Comparison of ENCODE assay signal across 18 cellular contexts in the genomic region with DNA sequence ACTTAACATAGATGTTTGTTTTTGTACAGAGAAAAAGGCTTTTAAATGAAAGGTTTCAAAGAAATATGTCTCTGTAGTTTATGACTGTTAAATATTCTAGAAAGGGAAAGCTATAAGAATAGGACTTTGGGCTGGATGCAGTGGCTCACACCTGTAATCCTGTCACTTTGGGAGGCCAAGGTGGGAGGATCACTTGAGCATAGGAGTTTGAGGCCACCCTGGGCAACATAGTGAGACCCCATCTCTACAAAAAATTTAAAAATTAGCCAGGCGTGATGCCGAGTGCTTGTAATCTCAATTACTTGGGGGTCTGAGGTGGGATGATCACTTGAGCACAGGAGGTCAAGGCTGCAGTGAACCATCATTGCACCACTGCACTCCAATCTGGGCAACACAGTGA. TPM values are rescaled to one million over a fixed set of nuclear protein-coding genes. Genes with fewer than 3 reads are reported as not detected.
DNase-seq lines count a peak whose midpoint lies in the region; ATAC-seq and TF ChIP-seq lines count a peak whose summit lies in the region.
"Had no signal": no experiment of that assay in that cellular context is flagged by ENCODE, and none has a peak within 500 bp of the region (broad histone marks: within the 10 kb centered on the region; RNA-seq: fewer than 3 reads in every experiment).

No MANE protein-coding gene starts in this region.

- H3K36me3 ChIP-seq in right atrium auricular region (peaks cover 39% of the 10 kb centered on the region), psoas muscle (ENCODE audit: insufficient read depth in 1 of 2, low read depth in 1 of 2) (peaks cover 5 to 48% of the 10 kb centered on the region in 2 donors), thyroid gland (peaks cover 12 to 22% of the 10 kb centered on the region in 2 donors)

- no peak for TF ChIP-seq POLR2A in thyroid gland (IDR thresholded peaks at IDR 0.05)

- intact Hi-C loops in activated CD4-positive, alpha-beta memory T cell treated with anti-CD3 and anti-CD28 coated beads for 36 hours (cut with micrococcal nuclease), result no loop called here
- intact Hi-C loops in right cardiac atrium (cut with DNase I) (no loop called here), psoas muscle (cut with DNase I) (loop anchor here in 1 of 2 donors (5.0 kb wide), 1 partner anchor 51 kb away; no protein-coding TSS in a partner anchor), thyroid gland (cut with DNase I) (no loop called here)

- no peak for DNase-seq in activated CD4-positive, alpha-beta memory T cell treated with anti-CD3 and anti-CD28 coated beads for 36 hours
- no peak for DNase-seq in activated CD4-positive, alpha-beta memory T cell treated with anti-CD3 and anti-CD28 coated beads, Interleukin-2, amount 10 ng/mL, durations not matched to agents 7 days and 5 days
- no peak for DNase-seq in right cardiac atrium
- no peak for DNase-seq in right atrium auricular region (ENCODE audit: low spot score)
- DNase-seq in psoas muscle, result no peak
- DNase-seq in thyroid gland, result no peak
- no peak for DNase-seq in NCI-H1694 (lab: John Stamatoyannopoulos, UW)
- DNase-seq in NCI-H748 (lab: John Stamatoyannopoulos, UW; ENCODE audit: unreplicated experiment), result no peak
- DNase-seq: Calu3, IMR-90, Kasumi-1, NCI-H1417, NCI-H2029, NCI-H510A had no signal

- no peaks in the 10 kb centered on the region for H3K9me3 ChIP-seq in right cardiac atrium (ENCODE audit: control insufficient read depth, low read length)
- H3K9me3 ChIP-seq in right atrium auricular region, result no peaks in the 10 kb centered on the region
- no peaks in the 10 kb centered on the region for H3K9me3 ChIP-seq in psoas muscle
- H3K9me3 ChIP-seq in thyroid gland, result no peaks in the 10 kb centered on the region
- H3K9me3 ChIP-seq: A549, HAP-1 had no signal

- peaks cover 25% of the 10 kb centered on the region for H3K36me3 Mint-ChIP-seq in activated CD4-positive, alpha-beta memory T cell treated with anti-CD3 and anti-CD28 coated beads for 36 hours
- peaks cover 57% of the 10 kb centered on the region for H3K36me3 Mint-ChIP-seq in activated CD4-positive, alpha-beta memory T cell treated with anti-CD3 and anti-CD28 coated beads, Interleukin-2, amount 10 ng/mL, durations not matched to agents 7 days and 5 days (ENCODE audit: low read depth)

- CTCF ChIA-PET in activated CD4-positive, alpha-beta memory T cell treated with anti-CD3 and anti-CD28 coated beads for 36 hours (lab: Charles Lee), result no interaction called here
- CTCF ChIA-PET in activated CD4-positive, alpha-beta memory T cell treated with anti-CD3 and anti-CD28 coated beads, Interleukin-2, amount 10 ng/mL, durations not matched to agents 7 days and 5 days (lab: Charles Lee), result interaction anchor here (0.6 kb wide), 1 partner anchor 241 kb away, joined by 3 read pairs; no protein-coding TSS in a partner anchor

- no peaks in the 10 kb centered on the region for H3K27me3 Mint-ChIP-seq in activated CD4-positive, alpha-beta memory T cell treated with anti-CD3 and anti-CD28 coated beads for 36 hours
- no peaks in the 10 kb centered on the region for H3K27me3 Mint-ChIP-seq in activated CD4-positive, alpha-beta memory T cell treated with anti-CD3 and anti-CD28 coated beads, Interleukin-2, amount 10 ng/mL, durations not matched to agents 7 days and 5 days

- 92% methylated on average over 2 of the region's 2 CpGs for WGBS in right cardiac atrium
- 83 to 97% (median 84%) methylated on average over 2 of the region's 2 CpGs for WGBS in psoas muscle, 3 donors
- 80 to 92% methylated on average over 2 of the region's 2 CpGs for WGBS in thyroid gland, 2 donors

- H3K4me3 ChIP-seq in right cardiac atrium (ENCODE audit: low read length) (no peak overlapping the region), right atrium auricular region (no peak overlapping the region), psoas muscle (no peak overlapping the region), thyroid gland (replicated peaks in 1 of 3) (no peak overlapping the region)
- H3K4me3 ChIP-seq: A549, HAP-1 had no signal

- H3K4me1 Mint-ChIP-seq in activated CD4-positive, alpha-beta memory T cell treated with anti-CD3 and anti-CD28 coated beads for 36 hours (ENCODE audit: low read depth), result peaks cover 48% of the 10 kb centered on the region
- H3K4me1 Mint-ChIP-seq in activated CD4-positive, alpha-beta memory T cell treated with anti-CD3 and anti-CD28 coated beads, Interleukin-2, amount 10 ng/mL, durations not matched to agents 7 days and 5 days, result peaks cover 28% of the 10 kb centered on the region
- H3K4me1 Mint-ChIP-seq: CD14-positive monocyte had no signal

- H3K27ac Mint-ChIP-seq in activated CD4-positive, alpha-beta memory T cell treated with anti-CD3 and anti-CD28 coated beads for 36 hours, result peak overlapping the region; percentile 50
- no peak overlapping the region for H3K27ac Mint-ChIP-seq in activated CD4-positive, alpha-beta memory T cell treated with anti-CD3 and anti-CD28 coated beads, Interleukin-2, amount 10 ng/mL, durations not matched to agents 7 days and 5 days

- H3K27me3 ChIP-seq in right cardiac atrium (ENCODE audit: control insufficient read depth, insufficient read depth) (no peaks in the 10 kb centered on the region), right atrium auricular region (no peaks in the 10 kb centered on the region), psoas muscle (ENCODE audit: insufficient read depth in 3 of 3, low read length in 2 of 3) (no peaks in the 10 kb centered on the region), thyroid gland (no peaks in the 10 kb centered on the region)

- TF ChIP-seq CTCF in right atrium auricular region (IDR thresholded peaks at IDR 0.05) (no peak), psoas muscle (IDR thresholded peaks at IDR 0.05) (no peak), thyroid gland (IDR thresholded peaks at IDR 0.05) (no peak)

- H3K4me3 Mint-ChIP-seq in activated CD4-positive, alpha-beta memory T cell treated with anti-CD3 and anti-CD28 coated beads for 36 hours, result no peak overlapping the region
- H3K4me3 Mint-ChIP-seq in activated CD4-positive, alpha-beta memory T cell treated with anti-CD3 and anti-CD28 coated beads, Interleukin-2, amount 10 ng/mL, durations not matched to agents 7 days and 5 days, result no peak overlapping the region
- H3K4me3 Mint-ChIP-seq: CD14-positive monocyte had no signal

- ATAC-seq in right cardiac atrium, result no peak
- ATAC-seq in psoas muscle, result no peak
- ATAC-seq: A549, Panc1 had no signal

- peaks cover 5% of the 10 kb centered on the region for H3K4me1 ChIP-seq in right cardiac atrium (ENCODE audit: control insufficient read depth, insufficient read depth, low read length)
- H3K4me1 ChIP-seq in right atrium auricular region, result peaks cover 0 to 34% of the 10 kb centered on the region in 2 donors
- H3K4me1 ChIP-seq in psoas muscle, result peaks cover 51% of the 10 kb centered on the region
- peaks cover 0 to 3% of the 10 kb centered on the region in 2 donors for H3K4me1 ChIP-seq in thyroid gland

- no peaks in the 10 kb centered on the region for H3K9me3 Mint-ChIP-seq in activated CD4-positive, alpha-beta memory T cell treated with anti-CD3 and anti-CD28 coated beads for 36 hours
- no peaks in the 10 kb centered on the region for H3K9me3 Mint-ChIP-seq in activated CD4-positive, alpha-beta memory T cell treated with anti-CD3 and anti-CD28 coated beads, Interleukin-2, amount 10 ng/mL, durations not matched to agents 7 days and 5 days
- H3K9me3 Mint-ChIP-seq: CD14-positive monocyte had no signal

- POLR2A ChIA-PET in activated CD4-positive, alpha-beta memory T cell treated with anti-CD3 and anti-CD28 coated beads for 36 hours (lab: Charles Lee), result interaction anchor here (1.3 kb wide), 1 partner anchor 56 kb away, joined by 3 read pairs; a partner anchor contains a TSS
- POLR2A ChIA-PET in activated CD4-positive, alpha-beta memory T cell treated with anti-CD3 and anti-CD28 coated beads, Interleukin-2, amount 10 ng/mL, durations not matched to agents 7 days and 5 days (lab: Charles Lee), result interaction anchor here (1.1 kb wide), 2 partner anchors 17 to 21 kb away, joined by 3 read pairs; a partner anchor contains a TSS

- peak overlapping the region; percentile 37 for H3K27ac ChIP-seq in right cardiac atrium (ENCODE audit: low read length)
- peak overlapping the region in 1 of 2 donors; percentile 76 for H3K27ac ChIP-seq in right atrium auricular region
- H3K27ac ChIP-seq in psoas muscle, result peak overlapping the region; percentile 72
- no peak overlapping the region for H3K27ac ChIP-seq in thyroid gland
- H3K27ac ChIP-seq: A549 had no signal

RNA-seq across cellular contexts. Expression of a gene that starts 11.4 kb away (rescaled TPM):
- total RNA-seq in activated CD4-positive, alpha-beta memory T cell treated with anti-CD3 and anti-CD28 coated beads for 36 hours, result not detected
- not detected for total RNA-seq in activated CD4-positive, alpha-beta memory T cell treated with anti-CD3 and anti-CD28 coated beads, Interleukin-2, amount 10 ng/mL, durations not matched to agents 7 days and 5 days
- total RNA-seq in right cardiac atrium (not detected), right atrium auricular region (not detected), psoas muscle (not detected), thyroid gland (1 to 10 TPM in 1 of 4 donors, not detected in 3; 4.0 TPM)
- polyA plus RNA-seq in right cardiac atrium (0.23 TPM), psoas muscle (under 1 TPM in 2 of 3 donors, not detected in 1; 0.04 to 0.21 TPM)
- total RNA-seq: IMR-90 had no signal
- polyA plus RNA-seq: CD14-positive monocyte, IMR-90 had no signal

RNA-seq across cellular contexts. Expression of a gene that starts 16.9 kb away (rescaled TPM):
- total RNA-seq in activated CD4-positive, alpha-beta memory T cell treated with anti-CD3 and anti-CD28 coated beads for 36 hours, result 10 to 100 TPM; 61.7 to 62.6 TPM
- 10 to 100 TPM; 80.6 to 91.1 TPM for total RNA-seq in activated CD4-positive, alpha-beta memory T cell treated with anti-CD3 and anti-CD28 coated beads, Interleukin-2, amount 10 ng/mL, durations not matched to agents 7 days and 5 days
- total RNA-seq in right cardiac atrium, result 100 to 1,000 TPM in 1 of 4 donors, 10 to 100 TPM in 3; 78.6 to 114 (median 92.7) TPM
- 55.5 TPM for polyA plus RNA-seq in right cardiac atrium
- 100 to 1,000 TPM in 1 of 2 donors, 10 to 100 TPM in 1; 70.9 to 102 TPM for total RNA-seq in right atrium auricular region
- total RNA-seq in psoas muscle, result 100 to 1,000 TPM in 2 of 4 donors, 10 to 100 TPM in 2; 77.9 to 112 (median 94.1) TPM
- 10 to 100 TPM; 31.4 to 67.7 (median 53.4) TPM for polyA plus RNA-seq in psoas muscle
- 10 to 100 TPM; 63.7 to 90.2 (median 71.7) TPM for total RNA-seq in thyroid gland

RNA-seq across cellular contexts. Expression of a gene that starts 41.0 kb away (rescaled TPM):
- 1 to 10 TPM; 4.8 to 5.3 TPM for total RNA-seq in activated CD4-positive, alpha-beta memory T cell treated with anti-CD3 and anti-CD28 coated beads for 36 hours
- 1 to 10 TPM; 1.5 to 1.7 TPM for total RNA-seq in activated CD4-positive, alpha-beta memory T cell treated with anti-CD3 and anti-CD28 coated beads, Interleukin-2, amount 10 ng/mL, durations not matched to agents 7 days and 5 days
- total RNA-seq in right cardiac atrium (10 to 100 TPM; 12.7 to 48.1 (median 16.9) TPM), right atrium auricular region (10 to 100 TPM in 1 of 2 donors, 1 to 10 TPM in 1; 9.8 to 69.0 TPM), psoas muscle (10 to 100 TPM; 18.0 to 61.9 (median 24.2) TPM), thyroid gland (10 to 100 TPM in 1 of 4 donors, 1 to 10 TPM in 3; 6.0 to 12.7 (median 6.3) TPM)
- polyA plus RNA-seq in right cardiac atrium (29.5 TPM), psoas muscle (1 to 10 TPM; 3.1 to 8.6 (median 3.3) TPM)

RNA-seq across cellular contexts. Expression of a gene that starts 51.4 kb away (rescaled TPM):
- total RNA-seq in activated CD4-positive, alpha-beta memory T cell treated with anti-CD3 and anti-CD28 coated beads for 36 hours, result under 1 TPM; 0.57 to 0.70 TPM
- total RNA-seq in activated CD4-positive, alpha-beta memory T cell treated with anti-CD3 and anti-CD28 coated beads, Interleukin-2, amount 10 ng/mL, durations not matched to agents 7 days and 5 days, result under 1 TPM; 0.08 to 0.10 TPM
- 10 to 100 TPM; 79.4 to 96.5 (median 83.4) TPM for total RNA-seq in right cardiac atrium
- 68.4 TPM for polyA plus RNA-seq in right cardiac atrium
- 100 to 1,000 TPM in 1 of 2 donors, 10 to 100 TPM in 1; 84.4 to 102 TPM for total RNA-seq in right atrium auricular region
- total RNA-seq in psoas muscle, result 100 to 1,000 TPM; 374 to 540 (median 492) TPM
- 100 to 1,000 TPM in 2 of 3 donors, 10 to 100 TPM in 1; 43.4 to 213 (median 153) TPM for polyA plus RNA-seq in psoas muscle
- 1 to 10 TPM in 1 of 4 donors, under 1 TPM in 3; 0.33 to 1.9 (median 0.61) TPM for total RNA-seq in thyroid gland
- total RNA-seq: Calu3 had no signal
- polyA plus RNA-seq: CD14-positive monocyte had no signal

RNA-seq across cellular contexts. Expression of a gene that starts 55.6 kb away (rescaled TPM):
- 10 to 100 TPM in 1 of 2 experiments, 1 to 10 TPM in 1; 8.8 to 12.3 TPM for total RNA-seq in activated CD4-positive, alpha-beta memory T cell treated with anti-CD3 and anti-CD28 coated beads for 36 hours
- 10 to 100 TPM; 12.3 to 16.1 TPM for total RNA-seq in activated CD4-positive, alpha-beta memory T cell treated with anti-CD3 and anti-CD28 coated beads, Interleukin-2, amount 10 ng/mL, durations not matched to agents 7 days and 5 days
- 10 to 100 TPM; 10.6 to 20.7 (median 15.3) TPM for total RNA-seq in right cardiac atrium
- polyA plus RNA-seq in right cardiac atrium, result 14.9 TPM
- total RNA-seq in right atrium auricular region, result 10 to 100 TPM; 11.2 to 14.2 TPM
- total RNA-seq in psoas muscle, result 10 to 100 TPM; 18.8 to 28.8 (median 20.1) TPM
- polyA plus RNA-seq in psoas muscle, result 10 to 100 TPM; 10.2 to 25.4 (median 11.9) TPM
- total RNA-seq in thyroid gland, result 10 to 100 TPM in 3 of 4 donors, 1 to 10 TPM in 1; 7.8 to 27.0 (median 18.8) TPM

Comparison
In these comparisons a context has a peak if more than half of its experiments do, and no peak if none do; other contexts are left out.
1. H3K27ac ChIP-seq: peak in right cardiac atrium (single experiment) and psoas muscle (single experiment); none in thyroid gland (0 of 3).